In the genomic region with DNA sequence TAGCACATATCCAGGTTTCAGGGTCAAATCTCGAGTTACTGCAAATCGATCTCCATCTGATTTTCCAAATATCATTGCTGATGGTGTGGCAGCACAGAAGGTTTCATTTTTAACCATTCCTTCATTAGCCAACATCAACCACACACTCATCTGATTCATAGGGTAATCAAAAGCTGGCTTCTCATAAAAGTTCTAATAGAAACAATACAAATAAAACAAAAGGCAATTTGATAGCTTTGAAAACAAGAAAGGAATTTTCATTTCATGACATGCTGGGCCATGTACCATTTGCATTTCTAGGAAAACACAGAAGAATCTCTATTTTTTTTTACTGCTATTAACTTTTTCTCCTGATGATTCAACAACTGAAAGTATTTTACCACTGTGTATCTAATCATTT, we compare ENCODE assay signal across 1 cellular context.
TF ChIP-seq lines count a peak whose summit lies in the region.

No MANE protein-coding gene starts in this region.

TF ChIP-seq in IMR-90, 13 proteins besides CTCF, POLR2A, EP300 and RAD21:
- TF ChIP-seq, protein P1, sequence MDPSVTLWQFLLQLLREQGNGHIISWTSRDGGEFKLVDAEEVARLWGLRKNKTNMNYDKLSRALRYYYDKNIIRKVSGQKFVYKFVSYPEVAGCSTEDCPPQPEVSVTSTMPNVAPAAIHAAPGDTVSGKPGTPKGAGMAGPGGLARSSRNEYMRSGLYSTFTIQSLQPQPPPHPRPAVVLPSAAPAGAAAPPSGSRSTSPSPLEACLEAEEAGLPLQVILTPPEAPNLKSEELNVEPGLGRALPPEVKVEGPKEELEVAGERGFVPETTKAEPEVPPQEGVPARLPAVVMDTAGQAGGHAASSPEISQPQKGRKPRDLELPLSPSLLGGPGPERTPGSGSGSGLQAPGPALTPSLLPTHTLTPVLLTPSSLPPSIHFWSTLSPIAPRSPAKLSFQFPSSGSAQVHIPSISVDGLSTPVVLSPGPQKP (IDR thresholded peaks at IDR 0.05; ENCODE audit: borderline replicate concordance, low read depth, low read length) = no peak
- no peak for TF ChIP-seq CHD1 (IDR thresholded peaks at IDR 0.05; ENCODE audit: low read depth, low read length)
- TF ChIP-seq, protein P2, sequence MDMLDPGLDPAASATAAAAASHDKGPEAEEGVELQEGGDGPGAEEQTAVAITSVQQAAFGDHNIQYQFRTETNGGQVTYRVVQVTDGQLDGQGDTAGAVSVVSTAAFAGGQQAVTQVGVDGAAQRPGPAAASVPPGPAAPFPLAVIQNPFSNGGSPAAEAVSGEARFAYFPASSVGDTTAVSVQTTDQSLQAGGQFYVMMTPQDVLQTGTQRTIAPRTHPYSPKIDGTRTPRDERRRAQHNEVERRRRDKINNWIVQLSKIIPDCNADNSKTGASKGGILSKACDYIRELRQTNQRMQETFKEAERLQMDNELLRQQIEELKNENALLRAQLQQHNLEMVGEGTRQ (IDR thresholded peaks at IDR 0.05; ENCODE audit: low read depth, low read length) = no peak
- TF ChIP-seq MXI1 (IDR thresholded peaks at IDR 0.05; ENCODE audit: borderline replicate concordance, low read depth, low read length) = no peak
- TF ChIP-seq FOS (IDR thresholded peaks at IDR 0.05; ENCODE audit: low read depth, low read length) = no peak
- TF ChIP-seq RCOR1 (IDR thresholded peaks at IDR 0.05; ENCODE audit: insufficient replicate concordance, low read length) = no peak
- no peak for TF ChIP-seq MAZ (IDR thresholded peaks at IDR 0.05; ENCODE audit: borderline replicate concordance, low read depth, low read length)
- TF ChIP-seq CEBPB (IDR thresholded peaks at IDR 0.05; ENCODE audit: low read depth, low read length) = no peak
- TF ChIP-seq RFX5 (IDR thresholded peaks at IDR 0.05; ENCODE audit: low read depth, low read length) = no peak
- TF ChIP-seq SMC3 (IDR thresholded peaks at IDR 0.05; ENCODE audit: low read depth, low read length) = no peak
- no peak for TF ChIP-seq NFE2L2 (IDR thresholded peaks at IDR 0.05; ENCODE audit: low read depth, low read length)
- no peak for TF ChIP-seq MAFK (IDR thresholded peaks at IDR 0.05; ENCODE audit: low read depth, low read length)
- TF ChIP-seq BHLHE40 (IDR thresholded peaks at IDR 0.05; ENCODE audit: low read depth, low read length) = no peak
